8 cellular contexts compared by ENCODE assay signal in the genomic region with DNA sequence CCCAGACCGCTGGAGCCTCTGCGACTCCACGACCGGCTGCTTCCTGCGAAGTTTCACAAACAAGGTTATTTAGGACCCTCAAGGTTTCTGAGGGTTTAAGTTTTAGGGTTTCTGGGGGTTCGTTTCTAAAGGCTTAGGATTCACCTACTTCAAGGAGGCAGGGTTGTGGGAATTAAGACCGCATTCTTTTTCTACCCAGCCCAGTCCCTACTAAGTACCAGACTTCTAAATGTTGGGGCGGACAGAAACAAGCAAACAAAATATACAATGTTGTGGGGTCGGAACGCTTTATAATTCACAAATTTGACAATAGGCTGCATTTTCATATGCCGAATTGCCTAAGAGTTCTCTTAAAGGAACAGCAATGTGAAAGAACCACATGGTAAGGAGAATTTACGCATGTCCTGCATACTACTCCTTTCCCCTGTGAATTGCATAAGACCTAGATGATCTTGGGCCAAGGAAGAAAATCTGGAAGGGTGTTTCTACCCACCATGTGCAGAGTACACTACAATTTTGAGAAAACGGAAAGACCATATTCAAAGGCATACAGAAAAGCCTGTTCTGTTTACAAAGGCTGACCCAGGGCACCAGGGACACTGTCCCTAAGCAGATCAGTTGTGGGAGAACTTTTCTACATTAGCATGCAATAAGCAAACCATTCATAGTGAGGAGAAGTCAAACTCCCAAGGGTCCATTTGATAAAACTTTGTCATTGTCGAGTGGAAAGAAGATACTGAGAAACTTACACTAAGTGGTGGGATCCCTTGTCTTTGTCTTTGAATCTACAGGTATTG.
DNase-seq lines count a peak whose midpoint lies in the region; TF ChIP-seq lines count a peak whose summit lies in the region.

No MANE protein-coding gene starts in this region.

- peak overlapping the region; percentile 6 for H3K4ac ChIP-seq in trophoblast cell (ENCODE audit: low read depth, low read length)

- no CpG with 5 or more reads among the region's 14 CpGs for WGBS in trophoblast cell (ENCODE audit: extremely low coverage, insufficient coverage, insufficient read length)

- no peak overlapping the region for H3K23ac ChIP-seq in trophoblast cell (ENCODE audit: low read length)

- H3K27me3 ChIP-seq in trophoblast cell (ENCODE audit: insufficient read depth, low read length) = peaks cover 5% of the 10 kb centered on the region

- no peak overlapping the region for H3K27ac ChIP-seq in trophoblast cell (ENCODE audit: low read depth, low read length)

- peak overlapping the region; percentile 98 for H3K18ac ChIP-seq in trophoblast cell (ENCODE audit: low read length)

- in situ Hi-C loops in GM13977 (cut with MboI; ENCODE audit: low pct_unique_long_range_greater_than_20kb, low sequenced_read_pairs, unreplicated experiment) (no loop called here), SK-MEL-5 (cut with HindIII; ENCODE audit: low pct_unique_long_range_greater_than_20kb, low sequenced_read_pairs) (no loop called here)

- DNase-seq in GM13977 (ENCODE audit: low spot score) = peak; percentile 23
- peak; percentile 42 for DNase-seq in SK-MEL-5 (ENCODE audit: low read depth, low spot score)
- peak; percentile 75 for DNase-seq in fibroblast of peridontal ligament (ENCODE audit: extremely low read depth)
- peak in 1 of 2 donors; percentile 20 for DNase-seq in trophoblast cell
- no peak for DNase-seq in stimulated activated CD4-positive, alpha-beta T cell treated with anti-CD3 and anti-CD28 coated beads, Interleukin-1b, Interleukin-23, amount 100 ng/mL, for 48 hours
- DNase-seq in T-helper 9 cell = no peak
- DNase-seq in dedifferentiated amniotic fluid mesenchymal stem cell (ENCODE audit: extremely low spot score) = no peak
- no peak for DNase-seq in effector CD8-positive, alpha-beta T cell (lab: John Stamatoyannopoulos, UW)

- H3K4me3 ChIP-seq in trophoblast cell (ENCODE audit: low read depth, low read length) = peak overlapping the region; percentile 86

- peak overlapping the region; percentile 45 for H2BK12ac ChIP-seq in trophoblast cell (ENCODE audit: low read length)

- no peaks in the 10 kb centered on the region for H3K36me3 ChIP-seq in trophoblast cell (ENCODE audit: control insufficient read depth in 1 of 2, insufficient read depth in 2 of 2, low read length in 2 of 2)

- no peak overlapping the region for H2AFZ ChIP-seq in trophoblast cell (ENCODE audit: insufficient read depth, low read length, poor library complexity)

- no peak overlapping the region for H2BK120ac ChIP-seq in trophoblast cell (ENCODE audit: insufficient read depth, low read length, poor library complexity)

- H3K4me1 ChIP-seq in trophoblast cell (ENCODE audit: control insufficient read depth in 1 of 2, insufficient read depth in 2 of 2, low read length in 2 of 2) = peaks cover 3 to 5% of the 10 kb centered on the region in 2 experiments

- no peak overlapping the region for H2AK5ac ChIP-seq in trophoblast cell (ENCODE audit: low read length)

- TF ChIP-seq CTCF in GM13977 (IDR thresholded peaks at IDR 0.05; ENCODE audit: extremely low read depth, insufficient read depth, missing control alignments) = no peak

- peaks cover 10% of the 10 kb centered on the region for H3K79me2 ChIP-seq in trophoblast cell (ENCODE audit: control insufficient read depth, insufficient read depth, low read length, poor library complexity)

- H2BK5ac ChIP-seq in trophoblast cell (ENCODE audit: low read depth, low read length, poor library complexity) = no peak overlapping the region

- peak overlapping the region; percentile 88 for H4K91ac ChIP-seq in trophoblast cell (ENCODE audit: low read depth, low read length)

- H3K79me1 ChIP-seq in trophoblast cell (ENCODE audit: low read length) = peaks cover 11% of the 10 kb centered on the region

- H3K9me3 ChIP-seq in trophoblast cell (ENCODE audit: insufficient read depth, low read depth, low read length) = no peaks in the 10 kb centered on the region

- H4K8ac ChIP-seq in trophoblast cell (ENCODE audit: low read depth, low read length) = peak overlapping the region; percentile 57

- H3K4me2 ChIP-seq in trophoblast cell (ENCODE audit: low read length) = peak overlapping the region; percentile 97

- H4K12ac ChIP-seq in trophoblast cell (ENCODE audit: low read depth, low read length) = no peak overlapping the region

- peak overlapping the region; percentile 95 for H3K14ac ChIP-seq in trophoblast cell (ENCODE audit: low read length)

- H3K9ac ChIP-seq in trophoblast cell (ENCODE audit: low read length) = no peak overlapping the region

Comparison
In these comparisons a context has a peak if more than half of its experiments do, and no peak if none do; other contexts are left out.
1. DNase-seq: peak in GM13977 (single experiment), SK-MEL-5 (single experiment) and fibroblast of peridontal ligament (single experiment); none in stimulated activated CD4-positive, alpha-beta T cell treated with anti-CD3 and anti-CD28 coated beads, Interleukin-1b, Interleukin-23, amount 100 ng/mL, for 48 hours (single experiment), T-helper 9 cell (single experiment), dedifferentiated amniotic fluid mesenchymal stem cell (single experiment) and effector CD8-positive, alpha-beta T cell (single experiment).